Comparison of ENCODE assay signal across 1 cellular context in the genomic region with DNA sequence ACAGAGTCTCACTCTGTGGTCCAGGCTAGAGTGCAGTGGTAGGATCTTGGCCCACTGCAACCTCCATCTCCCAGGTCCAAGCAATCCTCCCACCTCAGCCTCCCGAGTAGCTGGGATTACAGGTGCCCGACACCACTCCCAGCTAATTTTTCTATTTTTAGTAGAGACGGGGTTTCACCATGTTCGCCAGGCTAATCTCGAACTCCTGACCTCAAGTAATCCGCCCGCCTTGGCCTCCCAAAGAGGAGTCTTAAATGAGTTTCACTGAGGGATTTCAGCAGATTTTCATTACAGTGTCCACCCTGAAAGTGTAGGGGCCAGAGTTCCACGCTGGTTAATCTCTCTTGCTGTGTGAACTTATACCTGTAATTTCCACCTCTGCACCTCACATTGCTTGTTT.
TF ChIP-seq lines count a peak whose summit lies in the region.

No MANE protein-coding gene starts in this region.

TF ChIP-seq in endothelial cell of umbilical vein, 7 proteins besides CTCF, POLR2A, EP300 and RAD21:
- no peak for TF ChIP-seq GATA2 (IDR thresholded peaks at IDR 0.05; ENCODE audit: insufficient read depth, insufficient read length, low read depth, low read length)
- TF ChIP-seq MYC (IDR thresholded peaks at IDR 0.05; ENCODE audit: low read depth, low read length): no peak
- TF ChIP-seq JUN (IDR thresholded peaks at IDR 0.05; ENCODE audit: borderline replicate concordance, insufficient read depth, insufficient read length, low read depth): no peak
- TF ChIP-seq POLR2AphosphoS5 (IDR thresholded peaks at IDR 0.05; ENCODE audit: insufficient read depth, low read depth, low read length): no peak
- no peak for TF ChIP-seq EZH2 (IDR thresholded peaks at IDR 0.05; ENCODE audit: borderline replicate concordance, low read depth, low read length, severe bottlenecking)
- TF ChIP-seq FOS (IDR thresholded peaks at IDR 0.05; ENCODE audit: borderline replicate concordance, insufficient read depth, low read length): no peak
- TF ChIP-seq, protein P1, sequence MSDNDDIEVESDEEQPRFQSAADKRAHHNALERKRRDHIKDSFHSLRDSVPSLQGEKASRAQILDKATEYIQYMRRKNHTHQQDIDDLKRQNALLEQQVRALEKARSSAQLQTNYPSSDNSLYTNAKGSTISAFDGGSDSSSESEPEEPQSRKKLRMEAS (IDR thresholded peaks at IDR 0.05; ENCODE audit: insufficient read depth, insufficient read length): no peak
TF ChIP-seq in endothelial cell of umbilical vein: peak in this region for 0.
